Comparison of ENCODE assay signal across 1 cellular context in genomic region chr19:16542045-16542893, GRCh38.
TF ChIP-seq lines count a peak whose summit lies in the region.

TSS of gene CHERP (minus strand) at chr19:16542437. CDS start at chr19:16542378, 59 bp downstream.

TF ChIP-seq in HepG2, 621 proteins besides CTCF, POLR2A, EP300 and RAD21 (continued from another document and continues in another):
- TF ChIP-seq ZNF142 (CRISPR knock-in tag; IDR thresholded peaks at IDR 0.05): no peak
- TF ChIP-seq ZNF281 (CRISPR knock-in tag; IDR thresholded peaks at IDR 0.05; ENCODE audit: borderline replicate concordance): peak; percentile 27; the same call in 1 of the 2 replicates
- TF ChIP-seq DMAP1 (CRISPR knock-in tag; IDR thresholded peaks at IDR 0.05): peak; percentile 84
- TF ChIP-seq KLF13 (CRISPR knock-in tag; IDR thresholded peaks at IDR 0.05): no peak
- no peak for TF ChIP-seq ZNF644 (CRISPR knock-in tag; IDR thresholded peaks at IDR 0.05; ENCODE audit: low read depth)
- TF ChIP-seq SUZ12 (IDR thresholded peaks at IDR 0.05; ENCODE audit: low read depth, low read length): no peak
- TF ChIP-seq HOXA3 (CRISPR knock-in tag; IDR thresholded peaks at IDR 0.05): peak; percentile 82
- TF ChIP-seq NR2C2 (CRISPR knock-in tag; IDR thresholded peaks at IDR 0.05; ENCODE audit: borderline replicate concordance): peak; percentile 74
- peak; percentile 80 for TF ChIP-seq E2F5 (CRISPR knock-in tag; conservative IDR thresholded peaks at IDR 0.05)
- no peak for TF ChIP-seq EZH2 (conservative IDR thresholded peaks at IDR 0.05; ENCODE audit: low read depth, low read length)
- peak; percentile 49; the same call in 1 of the 2 replicates for TF ChIP-seq BCL3 (CRISPR knock-in tag; IDR thresholded peaks at IDR 0.05)
- TF ChIP-seq RELA (CRISPR knock-in tag; IDR thresholded peaks at IDR 0.05): peak; percentile 27; the same call in 1 of the 2 replicates
- TF ChIP-seq TAF1 (CRISPR knock-in tag; IDR thresholded peaks at IDR 0.05): peak; percentile 91
- no peak for TF ChIP-seq ZNF737 (CRISPR knock-in tag; IDR thresholded peaks at IDR 0.05; ENCODE audit: borderline replicate concordance)
- TF ChIP-seq PCBP1 (IDR thresholded peaks at IDR 0.05; ENCODE audit: borderline replicate concordance, low read depth, low read length): no peak
- TF ChIP-seq REL (CRISPR knock-in tag; conservative IDR thresholded peaks at IDR 0.05): peak; percentile 57; the same call in 1 of the 2 replicates
- TF ChIP-seq NONO (IDR thresholded peaks at IDR 0.05): no peak
- peak; percentile 80 for TF ChIP-seq NONO (CRISPR knock-in tag; conservative IDR thresholded peaks at IDR 0.05)
- peak; percentile 93 for TF ChIP-seq PHF8 (CRISPR knock-in tag; IDR thresholded peaks at IDR 0.05)
- TF ChIP-seq ZNF3 (CRISPR knock-in tag; IDR thresholded peaks at IDR 0.05): no peak
- no peak for TF ChIP-seq PCBP2 (optimal IDR thresholded peaks at IDR 0.05; ENCODE audit: low read depth, low read length, poor library complexity, severe bottlenecking)
- peak; percentile 75; the same call in 1 of the 2 replicates for TF ChIP-seq SPEN (CRISPR knock-in tag; IDR thresholded peaks at IDR 0.05; ENCODE audit: low read depth)
- TF ChIP-seq MYPOP (CRISPR knock-in tag; IDR thresholded peaks at IDR 0.05): peak; percentile 83
- TF ChIP-seq ZNF234 (CRISPR knock-in tag; conservative IDR thresholded peaks at IDR 0.05): no peak
- no peak for TF ChIP-seq KIAA2018 (CRISPR knock-in tag; IDR thresholded peaks at IDR 0.05; ENCODE audit: borderline replicate concordance)
- no peak for TF ChIP-seq ZNF10 (CRISPR knock-in tag; IDR thresholded peaks at IDR 0.05; ENCODE audit: borderline replicate concordance, low read depth)
- peak; percentile 77 for TF ChIP-seq CREM (IDR thresholded peaks at IDR 0.05)
- no peak for TF ChIP-seq CREM (CRISPR knock-in tag; IDR thresholded peaks at IDR 0.05)
- peak; percentile 93 for TF ChIP-seq TFDP1 (CRISPR knock-in tag; IDR thresholded peaks at IDR 0.05; ENCODE audit: borderline replicate concordance)
- TF ChIP-seq TBP (CRISPR knock-in tag; IDR thresholded peaks at IDR 0.05): 0 out of 2 replicates have a peak, but pooled peaks have one; percentile 36
- TF ChIP-seq ZNF460 (CRISPR knock-in tag; IDR thresholded peaks at IDR 0.05; ENCODE audit: borderline replicate concordance): no peak; the same call in 1 of the 2 replicates
- no peak for TF ChIP-seq ZNF382 (CRISPR knock-in tag; IDR thresholded peaks at IDR 0.05; ENCODE audit: borderline replicate concordance)
- TF ChIP-seq CBFB (CRISPR knock-in tag; IDR thresholded peaks at IDR 0.05): peak; percentile 22; the same call in 1 of the 2 replicates
- TF ChIP-seq MBNL3 (CRISPR knock-in tag; conservative IDR thresholded peaks at IDR 0.05): no peak
- TF ChIP-seq ZMAT5 (CRISPR knock-in tag; IDR thresholded peaks at IDR 0.05; ENCODE audit: borderline replicate concordance, low read depth): no peak
- peak; percentile 57; the same call in 1 of the 2 replicates for TF ChIP-seq ZSCAN31 (CRISPR knock-in tag; IDR thresholded peaks at IDR 0.05; ENCODE audit: low read depth)
- TF ChIP-seq IRX3 (CRISPR knock-in tag; IDR thresholded peaks at IDR 0.05; ENCODE audit: borderline replicate concordance, low read depth): 0 out of 2 replicates have a peak, but pooled peaks have one; percentile 70
